ENCODE assay signal across 9 cellular contexts in genomic region chr22:17370036-17370765, GRCh38. TPM values are rescaled to one million over a fixed set of nuclear protein-coding genes. Genes with fewer than 3 reads are reported as not detected.
A peak's percentile ranks its signal among the peaks of the same experiment; 100 is the strongest.
DNase-seq lines count a peak whose midpoint lies in the region; TF ChIP-seq lines count a peak whose summit lies in the region.
"Had no signal": no experiment of that assay in that cellular context is flagged by ENCODE, and none has a peak within 500 bp of the region (broad histone marks: within the 10 kb centered on the region; RNA-seq: fewer than 3 reads in every experiment).

No MANE protein-coding gene starts in this region.

- TF ChIP-seq CTCF in LNCaP clone FGC (IDR thresholded peaks at IDR 0.05; ENCODE audit: control insufficient read depth, extremely low read depth, insufficient read depth), result no peak
- no peak for TF ChIP-seq CTCF in epithelial cell of proximal tubule (conservative IDR thresholded peaks at IDR 0.05; ENCODE audit: low read depth, low read length)
- no peak for TF ChIP-seq CTCF in nephron progenitor cell (IDR thresholded peaks at IDR 0.05)
- no peak for TF ChIP-seq CTCF in brain microvascular endothelial cell (IDR thresholded peaks at IDR 0.05; ENCODE audit: low read depth, low read length, missing control alignments)

- in situ Hi-C loops in brain microvascular endothelial cell (cut with HindIII; ENCODE audit: low pct_ligation_motif_present, low sequenced_read_pairs), result no loop called here

- H3K4me3 ChIP-seq in LNCaP clone FGC (ENCODE audit: low read depth, low read length) (peak overlapping the region; percentile 41), epithelial cell of proximal tubule (ENCODE audit: low read depth, low read length) (peak overlapping the region; percentile 48), brain microvascular endothelial cell (ENCODE audit: low read depth, low read length) (no peak overlapping the region)

- H3K27me3 ChIP-seq in brain microvascular endothelial cell (replicated peaks), result peaks cover 50% of the 10 kb centered on the region

- DNase-seq in C1 segment of cervical spinal cord (lab: John Stamatoyannopoulos, UW) (peak in 8 of 14 donors; percentile 21 to 67 (median 56)), LNCaP clone FGC (ENCODE audit: low read depth) (no peak), epithelial cell of proximal tubule (ENCODE audit: low read depth) (no peak), nephron progenitor cell (peak; percentile 69), brain microvascular endothelial cell (no peak), NCI-H2029 (lab: John Stamatoyannopoulos, UW) (no peak), NCI-H1694 treated with DMSO at 0.1 percent for 48 hours (lab: John Stamatoyannopoulos, UW) (no peak)
- no peak for DNase-seq in stimulated activated naive CD4-positive, alpha-beta T cell treated with Interleukin-2 at 50 U/mL for 16 hours (lab: John Stamatoyannopoulos, UW)

- H3K27ac ChIP-seq in brain microvascular endothelial cell, result no peak overlapping the region

- no peaks in the 10 kb centered on the region for H3K9me3 Mint-ChIP-seq in nephron progenitor cell
- H3K9me3 Mint-ChIP-seq: T-helper 1 cell treated with Interleukin-12 subunit alpha and Interleukin-12 subunit beta and Interleukin-4 antibody, amounts not matched to agents 30 μg/mL and 1 μg/mL, for 36 hours had no signal

- H3K36me3 Mint-ChIP-seq in nephron progenitor cell (ENCODE audit: low read depth), result no peaks in the 10 kb centered on the region

- peak overlapping the region; percentile 90 for H3K27ac Mint-ChIP-seq in nephron progenitor cell

- H3K4me1 Mint-ChIP-seq in nephron progenitor cell, result peaks cover 60% of the 10 kb centered on the region

- H3K27me3 Mint-ChIP-seq in nephron progenitor cell (ENCODE audit: low read depth, poor library complexity), result no peaks in the 10 kb centered on the region

- H3K36me3 ChIP-seq in brain microvascular endothelial cell (replicated peaks), result no peaks in the 10 kb centered on the region

- peak overlapping the region; percentile 92 for H3K4me3 Mint-ChIP-seq in nephron progenitor cell

RNA-seq across cellular contexts. Expression of gene CECR2, which starts 0.9 kb away (rescaled TPM):
- total RNA-seq in epithelial cell of proximal tubule, result 2.5 and 3.7 TPM in 2 replicates

Comparison
In these comparisons a context has a peak if more than half of its experiments do, and no peak if none do; other contexts are left out.
1. DNase-seq: peak in C1 segment of cervical spinal cord (8 of 14) and nephron progenitor cell (single experiment); none in LNCaP clone FGC (single experiment), epithelial cell of proximal tubule (single experiment), stimulated activated naive CD4-positive, alpha-beta T cell treated with Interleukin-2 at 50 U/mL for 16 hours (single experiment), brain microvascular endothelial cell (single experiment), NCI-H2029 (single experiment) and NCI-H1694 treated with DMSO at 0.1 percent for 48 hours (single experiment).